Comparison of ENCODE assay signal across 2 cellular contexts in the genomic region with DNA sequence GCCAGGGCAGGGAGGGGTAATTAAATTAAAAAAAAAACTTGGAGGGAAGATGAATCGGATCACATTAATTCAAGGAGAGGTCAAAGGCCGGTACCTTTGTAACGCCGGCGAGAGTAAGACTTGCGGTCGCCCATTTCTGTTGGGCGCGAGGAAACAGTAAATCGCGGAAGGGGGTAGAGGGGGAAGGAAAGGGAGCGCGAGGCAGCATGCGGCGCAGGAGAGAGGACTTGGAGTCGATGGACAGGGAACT.
TF ChIP-seq lines count a peak whose summit lies in the region.

No MANE protein-coding gene starts in this region.

TF ChIP-seq in A549, 52 proteins besides CTCF, POLR2A, EP300 and RAD21 (continued from another document):
- TF ChIP-seq NFE2L2 (conservative IDR thresholded peaks at IDR 0.05; ENCODE audit: low read length), result no peak
- TF ChIP-seq SREBF2 (IDR thresholded peaks at IDR 0.05), result no peak
- TF ChIP-seq, protein P1, sequence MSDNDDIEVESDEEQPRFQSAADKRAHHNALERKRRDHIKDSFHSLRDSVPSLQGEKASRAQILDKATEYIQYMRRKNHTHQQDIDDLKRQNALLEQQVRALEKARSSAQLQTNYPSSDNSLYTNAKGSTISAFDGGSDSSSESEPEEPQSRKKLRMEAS (IDR thresholded peaks at IDR 0.05), result peak; percentile 99
- TF ChIP-seq TFCP2L1 (CRISPR knock-in tag; IDR thresholded peaks at IDR 0.05), result no peak
- peak; percentile 73; the same call in 1 of the 2 replicates for TF ChIP-seq MAZ (IDR thresholded peaks at IDR 0.05; ENCODE audit: borderline replicate concordance, low read depth, low read length)
- no peak for TF ChIP-seq GATA3 (IDR thresholded peaks at IDR 0.05; ENCODE audit: borderline replicate concordance)
- TF ChIP-seq, protein P2, sequence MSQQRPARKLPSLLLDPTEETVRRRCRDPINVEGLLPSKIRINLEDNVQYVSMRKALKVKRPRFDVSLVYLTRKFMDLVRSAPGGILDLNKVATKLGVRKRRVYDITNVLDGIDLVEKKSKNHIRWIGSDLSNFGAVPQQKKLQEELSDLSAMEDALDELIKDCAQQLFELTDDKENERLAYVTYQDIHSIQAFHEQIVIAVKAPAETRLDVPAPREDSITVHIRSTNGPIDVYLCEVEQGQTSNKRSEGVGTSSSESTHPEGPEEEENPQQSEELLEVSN (IDR thresholded peaks at IDR 0.05; ENCODE audit: borderline replicate concordance, low read depth), result peak; percentile 96
- no peak for TF ChIP-seq RARB (CRISPR knock-in tag; IDR thresholded peaks at IDR 0.05)
- TF ChIP-seq RNF2 (IDR thresholded peaks at IDR 0.05; ENCODE audit: borderline replicate concordance, low read depth), result peak; percentile 17; the same call in 1 of the 2 replicates
- no peak for TF ChIP-seq ESRRA (IDR thresholded peaks at IDR 0.05; ENCODE audit: borderline replicate concordance, low read length)
- no peak for TF ChIP-seq ZNF302 (CRISPR knock-in tag; IDR thresholded peaks at IDR 0.05)
- no peak for TF ChIP-seq SMC3 (IDR thresholded peaks at IDR 0.05)
- TF ChIP-seq TP53 (CRISPR knock-in tag; IDR thresholded peaks at IDR 0.05), result no peak
- TF ChIP-seq MAFK (IDR thresholded peaks at IDR 0.05; ENCODE audit: partially characterized antibody), result no peak
- no peak for TF ChIP-seq JUNB (IDR thresholded peaks at IDR 0.05)

TF ChIP-seq in IMR-90, 13 proteins besides CTCF, POLR2A, EP300 and RAD21 (continued from another document):
- TF ChIP-seq RCOR1 (IDR thresholded peaks at IDR 0.05; ENCODE audit: insufficient replicate concordance, low read length), result peak; percentile 39
- TF ChIP-seq MAZ (IDR thresholded peaks at IDR 0.05; ENCODE audit: borderline replicate concordance, low read depth, low read length), result no peak
- TF ChIP-seq MAFK (IDR thresholded peaks at IDR 0.05; ENCODE audit: low read depth, low read length), result no peak
- TF ChIP-seq SMC3 (IDR thresholded peaks at IDR 0.05; ENCODE audit: low read depth, low read length), result no peak
- no peak; the same call in 1 of the 2 replicates for TF ChIP-seq CHD1 (IDR thresholded peaks at IDR 0.05; ENCODE audit: low read depth, low read length)
- TF ChIP-seq NFE2L2 (IDR thresholded peaks at IDR 0.05; ENCODE audit: low read depth, low read length), result no peak
- TF ChIP-seq, protein P3, sequence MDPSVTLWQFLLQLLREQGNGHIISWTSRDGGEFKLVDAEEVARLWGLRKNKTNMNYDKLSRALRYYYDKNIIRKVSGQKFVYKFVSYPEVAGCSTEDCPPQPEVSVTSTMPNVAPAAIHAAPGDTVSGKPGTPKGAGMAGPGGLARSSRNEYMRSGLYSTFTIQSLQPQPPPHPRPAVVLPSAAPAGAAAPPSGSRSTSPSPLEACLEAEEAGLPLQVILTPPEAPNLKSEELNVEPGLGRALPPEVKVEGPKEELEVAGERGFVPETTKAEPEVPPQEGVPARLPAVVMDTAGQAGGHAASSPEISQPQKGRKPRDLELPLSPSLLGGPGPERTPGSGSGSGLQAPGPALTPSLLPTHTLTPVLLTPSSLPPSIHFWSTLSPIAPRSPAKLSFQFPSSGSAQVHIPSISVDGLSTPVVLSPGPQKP (IDR thresholded peaks at IDR 0.05; ENCODE audit: borderline replicate concordance, low read depth, low read length), result no peak
- no peak for TF ChIP-seq RFX5 (IDR thresholded peaks at IDR 0.05; ENCODE audit: low read depth, low read length)
